In the genomic region with DNA sequence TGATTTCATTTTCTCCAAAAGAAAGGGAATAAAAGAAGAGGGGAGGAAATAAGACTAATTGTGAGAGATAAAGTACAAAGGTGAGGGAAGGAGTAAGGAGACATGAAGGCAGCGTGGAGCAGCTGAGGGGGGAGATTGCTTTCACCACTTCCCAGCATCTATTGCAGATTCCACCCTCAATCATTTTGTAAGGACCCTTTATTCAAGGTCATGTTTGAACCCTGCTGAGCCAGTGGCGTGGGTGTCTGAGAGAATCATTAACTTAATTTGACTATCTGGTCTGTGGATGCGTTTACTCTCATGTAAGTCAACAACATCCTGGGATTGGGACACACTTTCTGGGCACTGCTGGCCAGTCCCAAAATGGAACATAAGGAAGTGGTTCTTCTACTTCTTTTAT, we compare ENCODE assay signal across 1 cellular context. TPM values are rescaled to one million over a fixed set of nuclear protein-coding genes. Genes with fewer than 3 reads are reported as not detected.
"Had no signal": no experiment of that assay in that cellular context is flagged by ENCODE, and none has a peak within 500 bp of the region (broad histone marks: within the 10 kb centered on the region; RNA-seq: fewer than 3 reads in every experiment).

A gene (plus strand): TSS at position 297 of the 400 bp plus-strand sequence. CDS start 67 bp downstream, at position 364.

RNA-seq across cellular contexts. Expression of the gene that starts here (rescaled TPM):
- polyA plus RNA-seq: aorta had no signal
